In genomic region chr14:58199726-58200479, GRCh38 we compare ENCODE assay signal across 8 cellular contexts. TPM values are rescaled to one million over a fixed set of nuclear protein-coding genes. Genes with fewer than 3 reads are reported as not detected.
A peak's percentile ranks its signal among the peaks of the same experiment; 100 is the strongest.
DNase-seq lines count a peak whose midpoint lies in the region; ATAC-seq and TF ChIP-seq lines count a peak whose summit lies in the region.

ACTR10 (plus strand) TSS chr14:58200149; CDS start chr14:58200218, 69 bp downstream.

- H4K91ac ChIP-seq in trophoblast cell (ENCODE audit: low read depth, low read length) = peak within 1 kb of the TSS; percentile 79

- intact Hi-C loops in cardiac septum (cut with DNase I) = loop anchor here (5.0 kb wide), 1 partner anchor 42 kb away; the partner anchor contains the start of gene PSMA3

- peaks cover 10% of the 10 kb centered on the region for H3K79me1 ChIP-seq in trophoblast cell (ENCODE audit: low read length)

- TF ChIP-seq POLR2A in tibial nerve (IDR thresholded peaks at IDR 0.05) = peak; percentile 39 to 55

- no peaks in the 10 kb centered on the region for H3K9me3 Mint-ChIP-seq in T-cell

- no peaks in the 10 kb centered on the region for H3K9me3 ChIP-seq in trophoblast cell (ENCODE audit: insufficient read depth, low read depth, low read length)
- H3K9me3 ChIP-seq in tibial nerve = no peaks in the 10 kb centered on the region

- H3K36me3 ChIP-seq in trophoblast cell (ENCODE audit: control insufficient read depth in 1 of 2, insufficient read depth in 2 of 2, low read length in 2 of 2) (peaks cover 1 to 3% of the 10 kb centered on the region in 2 experiments), tibial nerve (peaks cover 0 to 14% (median 5%) of the 10 kb centered on the region in 3 donors)

- CTCF ChIA-PET in T-cell (lab: Charles Lee) = interaction anchor here (0.6 to 1.5 kb wide), 5 partner anchors 32 to 1991 kb away, joined by 3 to 4 read pairs (median 3); partner anchors contain the start of genes KIAA0586 (in 1 of the 2) and TIMM9 (in 1 of the 2)

- POLR2A ChIA-PET in T-cell (lab: Charles Lee) = interaction anchor here (0.6 to 2.2 kb wide), 5 partner anchors 41 to 227 kb away, joined by 3 to 8 read pairs (median 3); partner anchors contain the start of genes ARID4A (in 1 of the 2), KIAA0586 (in 1 of the 2), PSMA3 (in 1 of the 2) and TIMM9 (in 1 of the 2)

- H3K14ac ChIP-seq in trophoblast cell (ENCODE audit: low read length) = peak within 1 kb of the TSS; percentile 99

- H3K18ac ChIP-seq in trophoblast cell (ENCODE audit: low read length) = peak within 1 kb of the TSS; percentile 97

- ATAC-seq in HG02840 (IDR thresholded peaks at IDR 0.05; ENCODE audit: low FRiP score, unreplicated experiment) (peak; percentile 94), T-cell (replicated peaks in 1 of 4) (peak; percentile 90 to 93 (median 91))

- H3K4me1 ChIP-seq in trophoblast cell (ENCODE audit: control insufficient read depth in 1 of 2, insufficient read depth in 2 of 2, low read length in 2 of 2) (peaks cover 0 to 2% of the 10 kb centered on the region in 2 experiments), tibial nerve (peaks cover 0 to 27% (median 11%) of the 10 kb centered on the region in 4 donors)

- in situ Hi-C loops in GM13976 (cut with MboI; ENCODE audit: low sequenced_read_pairs, unreplicated experiment) = no loop called here

- no peak for TF ChIP-seq CTCF in GM13976 (IDR thresholded peaks at IDR 0.05; ENCODE audit: borderline replicate concordance, control extremely low read depth, extremely low read depth, insufficient read depth, missing control alignments)
- no peak for TF ChIP-seq CTCF in tibial nerve (IDR thresholded peaks at IDR 0.05)

- H3K27ac ChIP-seq in adipose tissue (ENCODE audit: low read depth, low read length) = peak within 1 kb of the TSS; percentile 92
- H3K27ac ChIP-seq in trophoblast cell (ENCODE audit: low read depth, low read length) = peak within 1 kb of the TSS; percentile 78
- peak within 1 kb of the TSS; percentile 94 to 99 (median 98) for H3K27ac ChIP-seq in tibial nerve

- peaks cover 8% of the 10 kb centered on the region for H3K36me3 Mint-ChIP-seq in T-cell

- no peak within 1 kb of the TSS for H3K23ac ChIP-seq in trophoblast cell (ENCODE audit: low read length)

- no peak within 1 kb of the TSS for H2AK5ac ChIP-seq in trophoblast cell (ENCODE audit: low read length)

- H3K4me1 Mint-ChIP-seq in T-cell = peaks cover 38 to 53% (median 43%) of the 10 kb centered on the region in 3 donors

- no peak within 1 kb of the TSS for H2BK12ac ChIP-seq in trophoblast cell (ENCODE audit: low read length)

- DNase-seq in GM13976 (ENCODE audit: low spot score) (peak; percentile 90), NCI-H1436 (lab: John Stamatoyannopoulos, UW) (peak; percentile 86), T-cell (peak; percentile 60 to 92 (median 77)), cardiac septum (ENCODE audit: low spot score) (peak; percentile 95), trophoblast cell (peak; percentile 57 to 77), tibial nerve (ENCODE audit: low spot score in 2 of 2) (peak; percentile 67 to 69)

- H4K12ac ChIP-seq in trophoblast cell (ENCODE audit: low read depth, low read length) = peak within 1 kb of the TSS; percentile 95

- peak within 1 kb of the TSS; percentile 96 for H4K8ac ChIP-seq in trophoblast cell (ENCODE audit: low read depth, low read length)

- H3K4me3 ChIP-seq in trophoblast cell (ENCODE audit: low read depth, low read length) (peak within 1 kb of the TSS; percentile 90), tibial nerve (peak within 1 kb of the TSS; percentile 64 to 86 (median 81))

- peak within 1 kb of the TSS; percentile 95 for H3K4me2 ChIP-seq in trophoblast cell (ENCODE audit: low read length)

- WGBS in adipose tissue, 3 donors = 0% methylated on average over 51 to 78 of the region's 78 CpGs
- WGBS in trophoblast cell (ENCODE audit: extremely low coverage, insufficient coverage, insufficient read length) = no CpG with 5 or more reads among the region's 78 CpGs
- WGBS in tibial nerve, 2 donors = 0% methylated on average over 8 to 48 of the region's 78 CpGs

- peak within 1 kb of the TSS; percentile 96 for H3K27ac Mint-ChIP-seq in T-cell

- peak within 1 kb of the TSS; percentile 85 for H3K9ac ChIP-seq in trophoblast cell (ENCODE audit: low read length)

- H2BK120ac ChIP-seq in trophoblast cell (ENCODE audit: insufficient read depth, low read length, poor library complexity) = peak within 1 kb of the TSS; percentile 97

- no peaks in the 10 kb centered on the region for H3K27me3 ChIP-seq in trophoblast cell (ENCODE audit: insufficient read depth, low read length)
- no peaks in the 10 kb centered on the region for H3K27me3 ChIP-seq in tibial nerve

- TF ChIP-seq EP300 in tibial nerve (IDR thresholded peaks at IDR 0.05) = peak in 1 of 2 donors; percentile 84

- peak within 1 kb of the TSS; percentile 43 for H3K4ac ChIP-seq in trophoblast cell (ENCODE audit: low read depth, low read length)

- peak within 1 kb of the TSS; percentile 99 for H2AFZ ChIP-seq in trophoblast cell (ENCODE audit: insufficient read depth, low read length, poor library complexity)

- H3K27me3 Mint-ChIP-seq in T-cell = no peaks in the 10 kb centered on the region

- peaks cover 10% of the 10 kb centered on the region for H3K79me2 ChIP-seq in trophoblast cell (ENCODE audit: control insufficient read depth, insufficient read depth, low read length, poor library complexity)

- H2BK5ac ChIP-seq in trophoblast cell (ENCODE audit: low read depth, low read length, poor library complexity) = peak within 1 kb of the TSS; percentile 95

- H3K4me3 Mint-ChIP-seq in T-cell = peak within 1 kb of the TSS; percentile 94 to 96 (median 96)

RNA-seq across cellular contexts. Expression of gene ACTR10, which starts in this region (rescaled TPM):
- total RNA-seq in T-cell (10 to 100 TPM; 36.7 to 49.7 (median 42.3) TPM), cardiac septum (68.5 TPM), tibial nerve (10 to 100 TPM; 42.6 to 88.8 (median 78.7) TPM)
- polyA plus RNA-seq in adipose tissue = 10 to 100 TPM; 30.4 to 98.2 (median 53.9) TPM
- 40.0 and 40.1 TPM in 2 replicates for polyA plus RNA-seq in trophoblast cell (2013)

Comparison
In these comparisons a context has a peak if more than half of its experiments do, and no peak if none do; other contexts are left out.
1. Peak in every context shown above with its lines: DNase-seq, ATAC-seq, H3K4me3 ChIP-seq and H3K27ac ChIP-seq.